ENCODE assay signal across 1 cellular context in genomic region chr1:169485427-169486280, GRCh38.
A peak's percentile ranks its signal among the peaks of the same experiment; 100 is the strongest.
TF ChIP-seq lines count a peak whose summit lies in the region.

SLC19A2 (minus strand) TSS chr1:169485944; CDS start chr1:169485766, 178 bp downstream.

TF ChIP-seq in HepG2, 621 proteins besides CTCF, POLR2A, EP300 and RAD21 (continued from another document and continues in another):
- no peak for TF ChIP-seq PRPF4 (IDR thresholded peaks at IDR 0.05; ENCODE audit: low read depth, low read length, poor library complexity, severe bottlenecking)
- TF ChIP-seq ZNF639 (CRISPR knock-in tag; conservative IDR thresholded peaks at IDR 0.05), result 0 out of 2 replicates have a peak, but pooled peaks have one; percentile 13
- TF ChIP-seq NCOR1 (IDR thresholded peaks at IDR 0.05; ENCODE audit: borderline replicate concordance, low read length), result no peak
- no peak for TF ChIP-seq ZNF136 (CRISPR knock-in tag; IDR thresholded peaks at IDR 0.05; ENCODE audit: low read depth)
- TF ChIP-seq ZNF687 (CRISPR knock-in tag; IDR thresholded peaks at IDR 0.05), result peak; percentile 92
- no peak for TF ChIP-seq FOXM1 (CRISPR knock-in tag; IDR thresholded peaks at IDR 0.05)
- no peak; the same call in 1 of the 2 replicates for TF ChIP-seq MIER2 (CRISPR knock-in tag; IDR thresholded peaks at IDR 0.05)
- 0 out of 2 replicates have a peak, but pooled peaks have one; percentile 52 for TF ChIP-seq ATF5 (CRISPR knock-in tag; IDR thresholded peaks at IDR 0.05; ENCODE audit: low read depth)
- no peak for TF ChIP-seq RFX1 (IDR thresholded peaks at IDR 0.05)
- 0 out of 2 replicates have a peak, but pooled peaks have one; percentile 46 for TF ChIP-seq ZBTB2 (CRISPR knock-in tag; IDR thresholded peaks at IDR 0.05; ENCODE audit: low read depth)
- TF ChIP-seq ZNF30 (CRISPR knock-in tag; IDR thresholded peaks at IDR 0.05), result 0 out of 2 replicates have a peak, but pooled peaks have one; percentile 14
- peak; percentile 62 for TF ChIP-seq RBM39 (IDR thresholded peaks at IDR 0.05; ENCODE audit: low read depth, low read length, poor library complexity, severe bottlenecking)
- no peak for TF ChIP-seq HCFC1 (IDR thresholded peaks at IDR 0.05; ENCODE audit: low read depth, low read length)
- no peak; the same call in 1 of the 2 replicates for TF ChIP-seq JDP2 (CRISPR knock-in tag; IDR thresholded peaks at IDR 0.05; ENCODE audit: borderline replicate concordance)
- TF ChIP-seq ZFX (CRISPR knock-in tag; IDR thresholded peaks at IDR 0.05; ENCODE audit: low read depth), result peak; percentile 92
- peak; percentile 71 for TF ChIP-seq GATAD1 (CRISPR knock-in tag; IDR thresholded peaks at IDR 0.05)
- TF ChIP-seq ZNF501 (CRISPR knock-in tag; IDR thresholded peaks at IDR 0.05), result peak; percentile 91
- TF ChIP-seq ZNF740 (CRISPR knock-in tag; IDR thresholded peaks at IDR 0.05), result no peak
- TF ChIP-seq FOXJ3 (CRISPR knock-in tag; IDR thresholded peaks at IDR 0.05; ENCODE audit: borderline replicate concordance), result peak; percentile 81; the same call in 1 of the 2 replicates
- TF ChIP-seq SRY (CRISPR knock-in tag; IDR thresholded peaks at IDR 0.05), result peak; percentile 55; the same call in 1 of the 2 replicates
- 0 out of 2 replicates have a peak, but pooled peaks have one; percentile 24 for TF ChIP-seq ZNF333 (CRISPR knock-in tag; IDR thresholded peaks at IDR 0.05; ENCODE audit: borderline replicate concordance)
- peak; percentile 25; the same call in 1 of the 2 replicates for TF ChIP-seq MZF1 (CRISPR knock-in tag; IDR thresholded peaks at IDR 0.05; ENCODE audit: borderline replicate concordance)
- 0 out of 2 replicates have a peak, but pooled peaks have one; percentile 20 for TF ChIP-seq ZNF556 (CRISPR knock-in tag; IDR thresholded peaks at IDR 0.05; ENCODE audit: borderline replicate concordance)
- TF ChIP-seq NR2F2 (IDR thresholded peaks at IDR 0.05; ENCODE audit: borderline replicate concordance, low read depth), result no peak; the same call in 1 of the 2 replicates
- TF ChIP-seq GATAD2A (CRISPR knock-in tag; IDR thresholded peaks at IDR 0.05), result peak; percentile 50
- TF ChIP-seq ZNF558 (CRISPR knock-in tag; IDR thresholded peaks at IDR 0.05; ENCODE audit: borderline replicate concordance), result peak; percentile 66; the same call in 1 of the 2 replicates
- TF ChIP-seq AGO1 (IDR thresholded peaks at IDR 0.05; ENCODE audit: low read depth, low read length, poor library complexity, severe bottlenecking), result no peak
- TF ChIP-seq ZNF768 (CRISPR knock-in tag; IDR thresholded peaks at IDR 0.05), result peak; percentile 50; the same call in 1 of the 2 replicates
- TF ChIP-seq RNF219 (CRISPR knock-in tag; IDR thresholded peaks at IDR 0.05), result 0 out of 2 replicates have a peak, but pooled peaks have one; percentile 58
- TF ChIP-seq TMF1 (CRISPR knock-in tag; IDR thresholded peaks at IDR 0.05; ENCODE audit: low read depth), result no peak; the same call in 1 of the 2 replicates
- TF ChIP-seq ZNF704 (CRISPR knock-in tag; IDR thresholded peaks at IDR 0.05; ENCODE audit: borderline replicate concordance), result peak; percentile 87; the same call in 1 of the 2 replicates
- peak; percentile 7; the same call in 1 of the 2 replicates for TF ChIP-seq ZNF580 (CRISPR knock-in tag; IDR thresholded peaks at IDR 0.05; ENCODE audit: borderline replicate concordance, low read depth)
- no peak for TF ChIP-seq ZNF775 (CRISPR knock-in tag; IDR thresholded peaks at IDR 0.05; ENCODE audit: borderline replicate concordance)
- peak; percentile 35; the same call in 1 of the 2 replicates for TF ChIP-seq CBX5 (CRISPR knock-in tag; IDR thresholded peaks at IDR 0.05; ENCODE audit: borderline replicate concordance)
- no peak; the same call in 1 of the 2 replicates for TF ChIP-seq KLF6 (CRISPR knock-in tag; IDR thresholded peaks at IDR 0.05)
- TF ChIP-seq ZBTB8A (CRISPR knock-in tag; IDR thresholded peaks at IDR 0.05; ENCODE audit: borderline replicate concordance, low read depth), result 0 out of 2 replicates have a peak, but pooled peaks have one; percentile 11
- TF ChIP-seq BCL3 (CRISPR knock-in tag; IDR thresholded peaks at IDR 0.05), result peak; percentile 32; the same call in 1 of the 2 replicates
- TF ChIP-seq HMG20B (CRISPR knock-in tag; conservative IDR thresholded peaks at IDR 0.05), result no peak
- TF ChIP-seq BRD4 (CRISPR knock-in tag; IDR thresholded peaks at IDR 0.05), result peak; percentile 83
- peak; percentile 33; the same call in 1 of the 2 replicates for TF ChIP-seq TOPORS (CRISPR knock-in tag; IDR thresholded peaks at IDR 0.05)
